ENCODE assay signal across 11 cellular contexts in the genomic region with DNA sequence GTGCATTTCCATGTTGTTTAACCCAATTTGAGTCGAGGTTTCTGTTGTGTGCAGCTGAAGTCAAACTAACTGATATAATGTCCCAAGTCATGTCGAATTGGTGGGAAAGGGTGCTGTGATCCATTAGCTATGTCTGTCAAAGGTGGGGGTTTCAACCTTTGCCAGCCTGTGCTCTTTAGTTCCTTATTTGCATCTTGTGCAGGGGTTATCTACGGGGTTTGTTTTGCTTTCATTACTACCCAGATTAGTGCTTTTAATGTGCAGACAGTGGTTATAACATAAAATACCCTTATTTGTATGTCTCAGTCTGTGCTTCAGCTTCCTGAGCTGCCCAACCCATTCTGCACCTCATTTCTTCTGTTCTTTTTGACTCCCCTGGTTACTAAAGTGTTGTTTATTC.
DNase-seq lines count a peak whose midpoint lies in the region; ATAC-seq and TF ChIP-seq lines count a peak whose summit lies in the region.
"Had no signal": no experiment of that assay in that cellular context is flagged by ENCODE, and none has a peak within 500 bp of the region (broad histone marks: within the 10 kb centered on the region; RNA-seq: fewer than 3 reads in every experiment).

No MANE protein-coding gene starts in this region.

- no peak for TF ChIP-seq CTCF in smooth muscle cell (IDR thresholded peaks at IDR 0.05; ENCODE audit: borderline replicate concordance, insufficient read depth, poor library complexity, severe bottlenecking)

- no peaks in the 10 kb centered on the region for H3K9me3 ChIP-seq in smooth muscle cell (replicated peaks; ENCODE audit: low read depth)
- H3K9me3 ChIP-seq: tibial artery had no signal

- H3K4me1 ChIP-seq in smooth muscle cell (ENCODE audit: low read depth), result no peaks in the 10 kb centered on the region
- H3K4me1 ChIP-seq: neural progenitor cell, tibial artery had no signal

- H3K27ac ChIP-seq in smooth muscle cell (ENCODE audit: low read depth), result no peak overlapping the region
- H3K27ac ChIP-seq: neural progenitor cell, tibial artery had no signal

- ATAC-seq in GM19023 (IDR thresholded peaks at IDR 0.05; ENCODE audit: unreplicated experiment) (peak; percentile 80), GM21619 (IDR thresholded peaks at IDR 0.05; ENCODE audit: unreplicated experiment) (peak; percentile 81), HG03175 (IDR thresholded peaks at IDR 0.05; ENCODE audit: unreplicated experiment) (peak; percentile 89), naive B cell (ENCODE audit: low read depth in 2 of 2) (peak; percentile 92 to 95)

- H3K4me1 Mint-ChIP-seq in naive B cell, result peaks cover 36 to 55% (median 38%) of the 10 kb centered on the region in 3 donors
- H3K4me1 Mint-ChIP-seq: neural progenitor cell had no signal

- peak overlapping the region; percentile 67 to 97 (median 88) for H3K27ac Mint-ChIP-seq in naive B cell
- H3K27ac Mint-ChIP-seq: activated naive CD4-positive, alpha-beta T cell treated with anti-CD3 and anti-CD28 coated beads, Interleukin-2, amount 10 ng/mL, durations not matched to agents 7 days and 5 days; neural progenitor cell had no signal

- H3K36me3 ChIP-seq in smooth muscle cell (ENCODE audit: low read depth), result no peaks in the 10 kb centered on the region
- H3K36me3 ChIP-seq: neural progenitor cell, tibial artery had no signal

- peak; percentile 72 for DNase-seq in naive B cell
- no peak for DNase-seq in cortex of kidney (lab: John Stamatoyannopoulos, UW)
- no peak for DNase-seq in smooth muscle cell (lab: John Stamatoyannopoulos, UW; ENCODE audit: unreplicated experiment)
- DNase-seq in NCI-H1105 (lab: John Stamatoyannopoulos, UW), result no peak
- DNase-seq: activated naive CD4-positive, alpha-beta T cell treated with anti-CD3 and anti-CD28 coated beads, Interleukin-2, amount 10 ng/mL, durations not matched to agents 7 days and 5 days; NCI-H226; tibial artery had no signal

- H3K4me3 ChIP-seq in smooth muscle cell, result no peak overlapping the region
- H3K4me3 ChIP-seq: neural progenitor cell, tibial artery had no signal

- H3K36me3 Mint-ChIP-seq in naive B cell, result no peaks in the 10 kb centered on the region
- H3K36me3 Mint-ChIP-seq: activated naive CD4-positive, alpha-beta T cell treated with anti-CD3 and anti-CD28 coated beads, Interleukin-2, amount 10 ng/mL, durations not matched to agents 7 days and 5 days; neural progenitor cell had no signal

- WGBS in smooth muscle cell (ENCODE audit: low lambda C conversion rate), result 73% methylated on average over 3 of the region's 3 CpGs

- H3K9ac ChIP-seq in smooth muscle cell (ENCODE audit: low read depth), result no peak overlapping the region
- H3K9ac ChIP-seq: neural progenitor cell had no signal

- no peak overlapping the region for H3K4me2 ChIP-seq in smooth muscle cell
- H3K4me2 ChIP-seq: neural progenitor cell had no signal

- H3K4me3 Mint-ChIP-seq in naive B cell, result peak overlapping the region; percentile 4 to 77 (median 62)
- H3K4me3 Mint-ChIP-seq: activated naive CD4-positive, alpha-beta T cell treated with anti-CD3 and anti-CD28 coated beads, Interleukin-2, amount 10 ng/mL, durations not matched to agents 7 days and 5 days; neural progenitor cell had no signal

- H3K27me3 ChIP-seq in smooth muscle cell (ENCODE audit: low read depth), result no peaks in the 10 kb centered on the region
- H3K27me3 ChIP-seq: neural progenitor cell, tibial artery had no signal

- H3K9me3 Mint-ChIP-seq in naive B cell, result no peaks in the 10 kb centered on the region
- H3K9me3 Mint-ChIP-seq: activated naive CD4-positive, alpha-beta T cell treated with anti-CD3 and anti-CD28 coated beads, Interleukin-2, amount 10 ng/mL, durations not matched to agents 7 days and 5 days; neural progenitor cell had no signal

- no peaks in the 10 kb centered on the region for H3K27me3 Mint-ChIP-seq in naive B cell
- H3K27me3 Mint-ChIP-seq: activated naive CD4-positive, alpha-beta T cell treated with anti-CD3 and anti-CD28 coated beads, Interleukin-2, amount 10 ng/mL, durations not matched to agents 7 days and 5 days had no signal

- no peaks in the 10 kb centered on the region for H3F3A ChIP-seq in smooth muscle cell (ENCODE audit: low read depth)

- no peaks in the 10 kb centered on the region for H3K79me2 ChIP-seq in smooth muscle cell (ENCODE audit: low read depth)

- no peaks in the 10 kb centered on the region for H4K20me1 ChIP-seq in smooth muscle cell (ENCODE audit: low read depth)

- no peak overlapping the region for H2AFZ ChIP-seq in smooth muscle cell (ENCODE audit: low read depth)
- H2AFZ ChIP-seq: neural progenitor cell had no signal
